ENCODE assay signal across 18 cellular contexts in the genomic region with DNA sequence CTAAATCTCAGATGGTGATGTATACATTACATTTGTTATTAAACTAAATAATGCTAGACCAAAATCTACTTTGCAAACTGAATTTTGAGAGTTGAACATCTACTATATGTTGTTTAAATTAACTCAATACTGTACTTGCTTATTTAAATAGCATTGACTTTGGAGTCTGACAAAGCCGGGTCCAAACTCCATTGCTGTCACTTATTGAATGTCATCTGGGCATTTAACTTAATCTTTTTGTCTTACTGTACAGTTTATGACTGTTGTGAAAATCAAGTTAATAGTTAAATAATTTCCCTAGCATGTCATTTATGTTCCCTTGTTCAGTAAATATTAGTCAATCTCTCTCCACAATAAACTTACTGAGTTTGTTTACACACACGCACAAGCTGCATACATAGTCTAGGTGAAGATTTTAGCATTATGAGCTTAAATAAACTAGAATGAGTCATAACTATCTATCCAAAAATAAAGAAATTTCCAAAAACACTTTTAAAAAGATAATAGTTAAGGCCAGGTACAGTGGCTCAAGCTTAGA. TPM values are rescaled to one million over a fixed set of nuclear protein-coding genes. Genes with fewer than 3 reads are reported as not detected.
DNase-seq lines count a peak whose midpoint lies in the region; ATAC-seq, FAIRE-seq and TF ChIP-seq lines count a peak whose summit lies in the region.
"Had no signal": no experiment of that assay in that cellular context is flagged by ENCODE, and none has a peak within 500 bp of the region (broad histone marks: within the 10 kb centered on the region; RNA-seq: fewer than 3 reads in every experiment).

No MANE protein-coding gene starts in this region.

- POLR2A ChIA-PET in HEK293 (lab: Yijun Ruan, JAX) = no interaction called here
- POLR2A ChIA-PET in PC-3 (lab: Charles Lee; ENCODE audit: unreplicated experiment) = no interaction called here

- CTCF ChIA-PET in HEK293 (lab: Yijun Ruan, JAX) = interaction anchor here (0.7 to 1.1 kb wide), 2 partner anchors 39 to 184 kb away, joined by 3 to 4 read pairs; no protein-coding TSS in a partner anchor
- CTCF ChIA-PET in PC-3 (lab: Charles Lee) = interaction anchor here (0.6 kb wide), 1 partner anchor 39 kb away, joined by 3 read pairs; no protein-coding TSS in a partner anchor

- H3K79me2 ChIP-seq in PC-3 (ENCODE audit: low read length) = 0 out of 2 replicates have a peak, but pooled peaks cover 3% of the 10 kb centered on the region

- H3K9me3 ChIP-seq in HEK293 (ENCODE audit: control insufficient read depth, insufficient read depth, low read depth, low read length) = no peaks in the 10 kb centered on the region
- no peaks in the 10 kb centered on the region for H3K9me3 ChIP-seq in PC-3 (ENCODE audit: low read length)
- no peaks in the 10 kb centered on the region for H3K9me3 ChIP-seq in small intestine (ENCODE audit: control insufficient read depth, low read depth)
- H3K9me3 ChIP-seq: HAP-1 had no signal

- H3K4me3 ChIP-seq in HEK293 (ENCODE audit: low read depth, low read length) (no peak overlapping the region), PC-3 (ENCODE audit: low read length) (no peak overlapping the region), small intestine (ENCODE audit: low read depth in 1 of 2, low read length in 2 of 2) (no peak overlapping the region)
- H3K4me3 ChIP-seq: HAP-1 had no signal

- ATAC-seq in PC-3 = peak; percentile 87
- no peak for ATAC-seq in left colon
- no peak for ATAC-seq in activated T-cell treated with anti-CD3 and anti-CD28 coated beads, Interleukin-2, amount 50 U/mL, for 72 hours (replicated peaks in 1 of 2)

- no peak overlapping the region for H2AFZ ChIP-seq in PC-3 (ENCODE audit: low read length)

- no peaks in the 10 kb centered on the region for H3K27me3 Mint-ChIP-seq in activated T-cell treated with anti-CD3 and anti-CD28 coated beads, Interleukin-2, amount 50 U/mL, for 72 hours (ENCODE audit: low read depth)
- H3K27me3 Mint-ChIP-seq: B cell; CD4-positive, alpha-beta memory T cell had no signal

- no peak overlapping the region for H3K4me3 Mint-ChIP-seq in activated T-cell treated with anti-CD3 and anti-CD28 coated beads, Interleukin-2, amount 50 U/mL, for 72 hours
- H3K4me3 Mint-ChIP-seq: HFFc6 had no signal

- no peaks in the 10 kb centered on the region for H3K36me3 Mint-ChIP-seq in activated T-cell treated with anti-CD3 and anti-CD28 coated beads, Interleukin-2, amount 50 U/mL, for 72 hours (ENCODE audit: insufficient read depth in 2 of 2)
- H3K36me3 Mint-ChIP-seq: CD4-positive, alpha-beta memory T cell had no signal

- no peaks in the 10 kb centered on the region for H3K27me3 ChIP-seq in PC-3 (ENCODE audit: low read length)
- H3K27me3 ChIP-seq in small intestine (ENCODE audit: control insufficient read depth in 2 of 2, insufficient read depth in 2 of 2, low read length in 2 of 2) = no peaks in the 10 kb centered on the region

- H3K36me3 ChIP-seq in HEK293 (ENCODE audit: control insufficient read depth in 2 of 2, insufficient read depth in 1 of 2, low read length in 2 of 2) (no peaks in the 10 kb centered on the region), PC-3 (ENCODE audit: low read depth, low read length) (no peaks in the 10 kb centered on the region), small intestine (ENCODE audit: control insufficient read depth in 2 of 2, insufficient read depth in 2 of 2, low read length in 2 of 2) (no peaks in the 10 kb centered on the region)
- H3K36me3 ChIP-seq: HAP-1 had no signal

- peak; percentile 56 for DNase-seq in PC-3
- peak; percentile 85 for DNase-seq in small intestine
- DNase-seq in NCI-H1092 treated with DMSO at 0.1 percent for 48 hours (lab: John Stamatoyannopoulos, UW) = no peak
- DNase-seq in left colon = no peak
- DNase-seq in activated T-cell treated with anti-CD3 and anti-CD28 coated beads, Interleukin-2, amount 50 U/mL, for 72 hours = no peak
- DNase-seq: 8988T; C1 segment of cervical spinal cord; CD4-positive, alpha-beta memory T cell; DND-41; GDM1; HFFc6 had no signal

- no peaks in the 10 kb centered on the region for H3F3A ChIP-seq in PC-3 (ENCODE audit: low read length, unreplicated experiment)

- H3K27ac ChIP-seq in 22Rv1 (peak overlapping the region; percentile 81), HEK293 (ENCODE audit: extremely low read depth, low read depth, low read length) (no peak overlapping the region), PC-3 (ENCODE audit: low read length) (peak overlapping the region; percentile 64), small intestine (ENCODE audit: low read depth in 1 of 2, low read length in 1 of 2) (no peak overlapping the region)

- 19 to 71% (median 45%) methylated on average over 2 of the region's 2 CpGs for WGBS in small intestine, 3 donors

- H3K9me3 Mint-ChIP-seq in activated T-cell treated with anti-CD3 and anti-CD28 coated beads, Interleukin-2, amount 50 U/mL, for 72 hours = no peaks in the 10 kb centered on the region
- H3K9me3 Mint-ChIP-seq: CD4-positive, alpha-beta memory T cell; HFFc6 had no signal

- peak overlapping the region; percentile 48 for H3K4me2 ChIP-seq in PC-3 (ENCODE audit: low read length)

- H3K9ac ChIP-seq in PC-3 (ENCODE audit: low read length) = 0 out of 2 replicates have a peak overlapping the region, but pooled peaks have one; percentile 12

- H3K4me1 ChIP-seq in HEK293 (ENCODE audit: control insufficient read depth, insufficient read depth, low read length) (no peaks in the 10 kb centered on the region), PC-3 (ENCODE audit: insufficient read depth, low read length) (peaks cover 25% of the 10 kb centered on the region), small intestine (ENCODE audit: control insufficient read depth in 2 of 2, insufficient read depth in 1 of 2, low read depth in 1 of 2, low read length in 1 of 2) (peaks cover 0 to 2% of the 10 kb centered on the region in 2 donors)
- H3K4me1 ChIP-seq: HAP-1 had no signal

- no peaks in the 10 kb centered on the region for H3K9me2 ChIP-seq in PC-3 (replicated peaks; ENCODE audit: low read length)

- TF ChIP-seq CTCF in 22Rv1 (IDR thresholded peaks at IDR 0.05) (no peak), HEK293 (tag by site-specific recombination; IDR thresholded peaks at IDR 0.05) (no peak), PC-3 (conservative IDR thresholded peaks at IDR 0.05; ENCODE audit: low read depth, low read length) (no peak)

- H3K27ac Mint-ChIP-seq in activated T-cell treated with anti-CD3 and anti-CD28 coated beads, Interleukin-2, amount 50 U/mL, for 72 hours = no peak overlapping the region
- H3K27ac Mint-ChIP-seq: B cell; CD4-positive, alpha-beta memory T cell; HFFc6 had no signal

- no peaks in the 10 kb centered on the region for H4K20me1 ChIP-seq in PC-3 (ENCODE audit: low read length)

- BruUV-seq in PC-3 (replicated peaks; lab: Mats Ljungman, UMichigan) = no TSS peak

- intact Hi-C loops in PC-3 (cut with micrococcal nuclease) = loop anchor here (5.0 kb wide), 2 partner anchors 38 to 63 kb away; no protein-coding TSS in a partner anchor
- intact Hi-C loops in left colon (cut with DNase I, micrococcal nuclease) = loop anchor here in 1 of 2 donors (10.0 kb wide), 1 partner anchor 126 kb away; no protein-coding TSS in a partner anchor

- no peak for FAIRE-seq in small intestine (lab: Jason Lieb, UNC)
- FAIRE-seq: GM12892, H1, HTR-8/SVneo had no signal

- peaks cover 12% of the 10 kb centered on the region for H3K4me1 Mint-ChIP-seq in activated T-cell treated with anti-CD3 and anti-CD28 coated beads, Interleukin-2, amount 50 U/mL, for 72 hours (ENCODE audit: low read depth)

TF ChIP-seq in HEK293, 187 proteins besides CTCF, POLR2A, EP300 and RAD21:
- TF ChIP-seq ZNF664 (tag by site-specific recombination; IDR thresholded peaks at IDR 0.05) = peak; percentile 48; the same call in 1 of the 2 replicates
- TF ChIP-seq ZNF132 (tag by site-specific recombination; IDR thresholded peaks at IDR 0.05; ENCODE audit: borderline replicate concordance) = no peak
TF ChIP-seq in HEK293: peak in this region for 1.

RNA-seq across cellular contexts. Expression of gene UGCG, which starts 6.3 kb away (rescaled TPM):
- total RNA-seq in PC-3 (2014; rRNA removed) (27.0 and 29.4 TPM in 2 replicates), left colon (10 to 100 TPM; 32.3 to 49.2 TPM)
- polyA plus RNA-seq in small intestine = 10 to 100 TPM; 11.6 to 23.5 (median 17.3) TPM
- total RNA-seq in activated T-cell treated with anti-CD3 and anti-CD28 coated beads, Interleukin-2, amount 50 U/mL, for 72 hours = 10 to 100 TPM; 11.7 to 15.1 TPM

Comparison
In these comparisons a context has a peak if more than half of its experiments do, and no peak if none do; other contexts are left out.
1. H3K27ac ChIP-seq: peak in 22Rv1 (single experiment) and PC-3 (single experiment); none in HEK293 (single experiment) and small intestine (0 of 2).
2. DNase-seq: peak in PC-3 (single experiment) and small intestine (single experiment); none in NCI-H1092 treated with DMSO at 0.1 percent for 48 hours (single experiment), left colon (0 of 2) and activated T-cell treated with anti-CD3 and anti-CD28 coated beads, Interleukin-2, amount 50 U/mL, for 72 hours (0 of 2).